ENCODE assay signal across 8 cellular contexts in the genomic region with DNA sequence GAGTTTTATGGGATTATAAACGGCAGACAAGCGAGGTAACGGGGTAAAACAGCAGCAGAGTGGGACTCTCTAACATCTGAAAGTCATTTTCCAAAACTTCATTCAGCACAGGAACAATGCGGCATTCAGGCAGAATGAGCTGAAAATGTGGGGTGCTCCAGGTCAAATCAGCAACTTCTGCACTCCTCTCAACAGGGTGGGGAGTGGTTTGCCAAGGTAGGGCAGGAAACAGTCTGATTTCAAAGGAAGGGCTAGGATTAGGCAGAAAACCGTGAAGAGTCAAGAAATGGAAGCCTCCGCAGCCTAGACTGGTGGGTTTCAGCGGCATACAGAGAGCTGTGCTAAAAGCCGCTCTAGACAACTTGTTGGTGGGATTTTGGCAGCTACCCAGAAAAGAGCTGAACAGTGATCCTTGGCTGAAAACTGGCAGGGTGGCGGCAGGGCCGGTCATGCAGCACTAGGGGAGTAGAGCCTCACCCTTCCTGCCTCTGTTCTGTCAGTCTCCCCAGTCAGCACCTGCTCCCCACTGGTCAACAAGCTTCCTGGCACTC.
A peak's percentile ranks its signal among the peaks of the same experiment; 100 is the strongest.
DNase-seq lines count a peak whose midpoint lies in the region; ATAC-seq, FAIRE-seq and TF ChIP-seq lines count a peak whose summit lies in the region.

No MANE protein-coding gene starts in this region.

- TF ChIP-seq EP300 in gastroesophageal sphincter (IDR thresholded peaks at IDR 0.05), result no peak

- H3K4me3 Mint-ChIP-seq in immature natural killer cell, result peak overlapping the region; percentile 72 to 87 (median 80)

- H3K27ac Mint-ChIP-seq in immature natural killer cell, result peak overlapping the region; percentile 83 to 92 (median 88)

- WGBS in small intestine, 3 donors, result 9 to 22% (median 16%) methylated on average over 10 of the region's 10 CpGs
- 50 to 70% methylated on average over 8 to 9 of the region's 10 CpGs for WGBS in gastroesophageal sphincter (ENCODE audit: low coverage in 1 of 2), 2 donors

- H3K27ac ChIP-seq in small intestine (ENCODE audit: low read depth in 1 of 2, low read length in 1 of 2) (peak overlapping the region in 1 of 2 donors; percentile 47), gastroesophageal sphincter (peak overlapping the region in 2 of 4 donors; percentile 13 to 58)

- ATAC-seq in GM21717 (IDR thresholded peaks at IDR 0.05; ENCODE audit: unreplicated experiment), result no peak
- ATAC-seq in gastroesophageal sphincter, result no peak

- no peak for FAIRE-seq in small intestine (lab: Jason Lieb, UNC)

- peaks cover 9 to 23% (median 12%) of the 10 kb centered on the region in 3 donors for H3K27me3 Mint-ChIP-seq in immature natural killer cell (ENCODE audit: low read depth in 3 of 3)

- H3K4me3 ChIP-seq in small intestine (ENCODE audit: low read depth in 1 of 2, low read length in 2 of 2) (no peak overlapping the region), gastroesophageal sphincter (peak overlapping the region in 1 of 2 donors; percentile 30)

- H3K27me3 ChIP-seq in small intestine (ENCODE audit: control insufficient read depth in 2 of 2, insufficient read depth in 2 of 2, low read length in 2 of 2), result no peaks in the 10 kb centered on the region
- H3K27me3 ChIP-seq in gastroesophageal sphincter, result no peaks in the 10 kb centered on the region

- CTCF ChIA-PET in HEK293T (lab: Yijun Ruan, JAX), result interaction anchor here (0.7 to 1.8 kb wide), 10 partner anchors 9 to 931 kb away, joined by 3 to 6 read pairs (median 4); no protein-coding TSS in a partner anchor

- no peak for TF ChIP-seq CTCF in gastroesophageal sphincter (IDR thresholded peaks at IDR 0.05)

- H3K36me3 Mint-ChIP-seq in immature natural killer cell, result no peaks in the 10 kb centered on the region

- H3K9me3 ChIP-seq in small intestine (ENCODE audit: control insufficient read depth, low read depth), result no peaks in the 10 kb centered on the region
- H3K9me3 ChIP-seq in gastroesophageal sphincter, result no peaks in the 10 kb centered on the region

- H3K36me3 ChIP-seq in small intestine (ENCODE audit: control insufficient read depth in 2 of 2, insufficient read depth in 2 of 2, low read length in 2 of 2) (no peaks in the 10 kb centered on the region), gastroesophageal sphincter (no peaks in the 10 kb centered on the region)

- no peaks in the 10 kb centered on the region for H3K9me3 Mint-ChIP-seq in immature natural killer cell

- H3K4me1 ChIP-seq in small intestine (ENCODE audit: control insufficient read depth in 2 of 2, insufficient read depth in 1 of 2, low read depth in 1 of 2, low read length in 1 of 2) (peaks cover 6% of the 10 kb centered on the region in 2 donors), gastroesophageal sphincter (peaks cover 6 to 48% (median 8%) of the 10 kb centered on the region in 3 donors)

- H3K4me1 Mint-ChIP-seq in immature natural killer cell, result peaks cover 40 to 51% of the 10 kb centered on the region in 2 donors

- peak; percentile 34 for DNase-seq in HEK293T (ENCODE audit: extremely low spot score)
- peak; percentile 15 for DNase-seq in RPMI7951 (ENCODE audit: low read depth)
- DNase-seq in anterior cingulate cortex (lab: John Stamatoyannopoulos, UW), result peak in 40 of 58 donors; percentile 5 to 49 (median 24)
- DNase-seq in immature natural killer cell, result peak; percentile 15 to 19 (median 16)
- peak; percentile 42 for DNase-seq in small intestine
- DNase-seq in NK-92 treated with Interleukin-12 subunit alpha and Interleukin-12 subunit beta, amount 100 ng/mL, for 24 hours (lab: John Stamatoyannopoulos, UW), result no peak

- no peak for TF ChIP-seq POLR2A in gastroesophageal sphincter (IDR thresholded peaks at IDR 0.05)

- POLR2A ChIA-PET in HEK293T (lab: Yijun Ruan, JAX), result interaction anchor here (0.8 to 3.0 kb wide), 5 partner anchors 37 to 522 kb away, joined by 3 to 12 read pairs (median 4); a partner anchor contains a TSS

TF ChIP-seq in HEK293T, 16 proteins besides CTCF, POLR2A, EP300 and RAD21:
- TF ChIP-seq ELF4 (IDR thresholded peaks at IDR 0.05), result no peak
- TF ChIP-seq SP1 (IDR thresholded peaks at IDR 0.05), result no peak
- no peak for TF ChIP-seq BHLHE40 (IDR thresholded peaks at IDR 0.05; ENCODE audit: borderline replicate concordance)
- TF ChIP-seq FOXA1 (IDR thresholded peaks at IDR 0.05), result no peak
- TF ChIP-seq TARDBP (IDR thresholded peaks at IDR 0.05), result no peak
- no peak for TF ChIP-seq CTBP1 (IDR thresholded peaks at IDR 0.05; ENCODE audit: borderline replicate concordance)
- TF ChIP-seq HDGF (IDR thresholded peaks at IDR 0.05; ENCODE audit: borderline replicate concordance), result no peak
- TF ChIP-seq FOXM1 (IDR thresholded peaks at IDR 0.05; ENCODE audit: borderline replicate concordance), result no peak
- TF ChIP-seq, protein P1, sequence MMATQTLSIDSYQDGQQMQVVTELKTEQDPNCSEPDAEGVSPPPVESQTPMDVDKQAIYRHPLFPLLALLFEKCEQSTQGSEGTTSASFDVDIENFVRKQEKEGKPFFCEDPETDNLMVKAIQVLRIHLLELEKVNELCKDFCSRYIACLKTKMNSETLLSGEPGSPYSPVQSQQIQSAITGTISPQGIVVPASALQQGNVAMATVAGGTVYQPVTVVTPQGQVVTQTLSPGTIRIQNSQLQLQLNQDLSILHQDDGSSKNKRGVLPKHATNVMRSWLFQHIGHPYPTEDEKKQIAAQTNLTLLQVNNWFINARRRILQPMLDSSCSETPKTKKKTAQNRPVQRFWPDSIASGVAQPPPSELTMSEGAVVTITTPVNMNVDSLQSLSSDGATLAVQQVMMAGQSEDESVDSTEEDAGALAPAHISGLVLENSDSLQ (IDR thresholded peaks at IDR 0.05), result no peak
- no peak for TF ChIP-seq LEF1 (IDR thresholded peaks at IDR 0.05; ENCODE audit: borderline replicate concordance)
- no peak for TF ChIP-seq ARNT (IDR thresholded peaks at IDR 0.05)
- no peak for TF ChIP-seq FOXK2 (IDR thresholded peaks at IDR 0.05)
- TF ChIP-seq SUZ12 (IDR thresholded peaks at IDR 0.05), result no peak
- TF ChIP-seq L3MBTL2 (conservative IDR thresholded peaks at IDR 0.05), result no peak
- TF ChIP-seq ZNF384 (IDR thresholded peaks at IDR 0.05), result no peak
TF ChIP-seq in HEK293T: peak in this region for 0.
